Comparison of ENCODE assay signal across 9 cellular contexts in genomic region chr11:57249384-57250319, GRCh38. TPM values are rescaled to one million over a fixed set of nuclear protein-coding genes. Genes with fewer than 3 reads are reported as not detected.
DNase-seq lines count a peak whose midpoint lies in the region; ATAC-seq and TF ChIP-seq lines count a peak whose summit lies in the region.
"Had no signal": no experiment of that assay in that cellular context is flagged by ENCODE, and none has a peak within 500 bp of the region (broad histone marks: within the 10 kb centered on the region; RNA-seq: fewer than 3 reads in every experiment).

No MANE protein-coding gene starts in this region.

- intact Hi-C loops in CD4-positive, alpha-beta memory T cell (cut with micrococcal nuclease), result no loop called here
- intact Hi-C loops in OCI-LY7 (cut with micrococcal nuclease; ENCODE audit: unreplicated experiment) (loop anchor here (1.0 to 10.0 kb wide), 4 partner anchors 133 to 1305 kb away; no protein-coding TSS in a partner anchor), left cardiac atrium (cut with DNase I) (loop anchor here (1.0 to 10.0 kb wide), 4 partner anchors 55 to 409 kb away; no protein-coding TSS in a partner anchor)

- no peaks in the 10 kb centered on the region for H3K36me3 ChIP-seq in CD4-positive, alpha-beta memory T cell (ENCODE audit: insufficient read depth, low read length)
- no peaks in the 10 kb centered on the region for H3K36me3 ChIP-seq in OCI-LY7 (ENCODE audit: insufficient read depth, low read length)

- peak; percentile 63 for ATAC-seq in GM19023 (IDR thresholded peaks at IDR 0.05; ENCODE audit: unreplicated experiment)
- ATAC-seq in HG03442 (IDR thresholded peaks at IDR 0.05; ENCODE audit: unreplicated experiment), result peak; percentile 44
- peak; percentile 58 to 69 for ATAC-seq in left cardiac atrium

- H3K4me3 Mint-ChIP-seq in CD4-positive, alpha-beta memory T cell, result peak overlapping the region in 1 of 8 donors; percentile 39
- H3K4me3 Mint-ChIP-seq: stimulated activated naive CD8-positive, alpha-beta T cell treated with anti-CD3 and anti-CD28 coated beads, Interleukin-15, Interleukin-2, amounts not matched to agents 100 ng/mL and 50 ng/mL, for 24 hours had no signal

- H3K9me3 Mint-ChIP-seq in CD4-positive, alpha-beta memory T cell, result no peaks in the 10 kb centered on the region
- H3K9me3 Mint-ChIP-seq: stimulated activated naive CD8-positive, alpha-beta T cell treated with anti-CD3 and anti-CD28 coated beads, Interleukin-15, Interleukin-2, amounts not matched to agents 100 ng/mL and 50 ng/mL, for 24 hours had no signal

- H3K9me3 ChIP-seq in CD4-positive, alpha-beta memory T cell (ENCODE audit: control insufficient read depth in 1 of 2, low read length in 2 of 2), result no peaks in the 10 kb centered on the region
- H3K9me3 ChIP-seq in OCI-LY7 (ENCODE audit: low read length), result no peaks in the 10 kb centered on the region

- H3K27ac Mint-ChIP-seq in CD4-positive, alpha-beta memory T cell, result no peak overlapping the region
- H3K27ac Mint-ChIP-seq: stimulated activated naive CD8-positive, alpha-beta T cell treated with anti-CD3 and anti-CD28 coated beads, Interleukin-15, Interleukin-2, amounts not matched to agents 100 ng/mL and 50 ng/mL, for 24 hours had no signal

- CTCF ChIA-PET in CD4-positive, alpha-beta memory T cell (lab: Charles Lee; ENCODE audit: partially characterized antibody), result interaction anchor here (0.6 to 3.1 kb wide), 27 partner anchors 9 to 1678 kb away, joined by 3 to 26 read pairs (median 4); partner anchors contain the start of gene APLNR
- CTCF ChIA-PET in OCI-LY7 (lab: Charles Lee; ENCODE audit: unreplicated experiment), result interaction anchor here (1.1 to 1.4 kb wide), 2 partner anchors 10 to 38 kb away, joined by 4 to 5 read pairs; no protein-coding TSS in a partner anchor

- no peaks in the 10 kb centered on the region for H3K36me3 Mint-ChIP-seq in CD4-positive, alpha-beta memory T cell

- no peaks in the 10 kb centered on the region for H4K20me1 ChIP-seq in OCI-LY7 (ENCODE audit: insufficient read depth, low read length)

- no peak overlapping the region for H2AFZ ChIP-seq in OCI-LY7 (ENCODE audit: low read length)

- H3K4me3 ChIP-seq in CD4-positive, alpha-beta memory T cell (ENCODE audit: low read length in 2 of 2), result no peak overlapping the region
- H3K4me3 ChIP-seq in OCI-LY7 (ENCODE audit: low read depth, low read length, poor library complexity, severe bottlenecking), result no peak overlapping the region
- no peak overlapping the region for H3K4me3 ChIP-seq in retinal pigment epithelial cell (ENCODE audit: low read length)

- H3K4me2 ChIP-seq in OCI-LY7 (ENCODE audit: low read length), result no peak overlapping the region

- no peak overlapping the region for H3K27ac ChIP-seq in CD4-positive, alpha-beta memory T cell (ENCODE audit: low read depth, low read length)
- H3K27ac ChIP-seq in OCI-LY7 (ENCODE audit: low read depth, low read length, poor library complexity, severe bottlenecking), result no peak overlapping the region

- peaks cover 17 to 30% of the 10 kb centered on the region in 2 donors for H3K27me3 Mint-ChIP-seq in CD4-positive, alpha-beta memory T cell

- TF ChIP-seq CTCF in OCI-LY7 (conservative IDR thresholded peaks at IDR 0.05; ENCODE audit: low read length) (peak; percentile 88), retinal pigment epithelial cell (conservative IDR thresholded peaks at IDR 0.05; ENCODE audit: low read depth, low read length) (peak; percentile 91)

- no peaks in the 10 kb centered on the region for H3K9me2 ChIP-seq in OCI-LY7 (ENCODE audit: insufficient read depth, low read length)

- no peaks in the 10 kb centered on the region for H3K4me1 ChIP-seq in CD4-positive, alpha-beta memory T cell (ENCODE audit: insufficient read depth, low read length)
- H3K4me1 ChIP-seq in OCI-LY7 (ENCODE audit: insufficient read depth, low read length, poor library complexity, severe bottlenecking), result peaks cover 6% of the 10 kb centered on the region

- no TSS peak for BruUV-seq in OCI-LY7 (replicated peaks; lab: Mats Ljungman, UMichigan)

- POLR2A ChIA-PET in CD4-positive, alpha-beta memory T cell (lab: Charles Lee; ENCODE audit: partially characterized antibody), result no interaction called here
- POLR2A ChIA-PET in OCI-LY7 (lab: Charles Lee), result interaction anchor here (0.6 to 1.1 kb wide), 4 partner anchors 109 to 453 kb away, joined by 3 to 6 read pairs (median 4); no protein-coding TSS in a partner anchor

- peak in 4 of 5 donors; percentile 5 to 17 (median 14) for DNase-seq in CD4-positive, alpha-beta memory T cell
- DNase-seq in OCI-LY7 (ENCODE audit: low spot score) (peak; percentile 59), left cardiac atrium (peak; percentile 70), retinal pigment epithelial cell (ENCODE audit: low read depth) (no peak), GOT3 (lab: John Stamatoyannopoulos, UW) (no peak)
- peak; percentile 46 for DNase-seq in activated naive CD4-positive, alpha-beta T cell treated with anti-CD3 and anti-CD28 coated beads, Interleukin-2, amount 50 U/mL, for 16 hours

- H3K4me1 Mint-ChIP-seq in CD4-positive, alpha-beta memory T cell, result peaks cover 2 to 7% (median 2%) of the 10 kb centered on the region in 4 donors

- H3K79me2 ChIP-seq in OCI-LY7 (ENCODE audit: insufficient read depth, low read depth, low read length), result no peaks in the 10 kb centered on the region

- H3K27me3 ChIP-seq in CD4-positive, alpha-beta memory T cell (ENCODE audit: insufficient read depth, low read length), result peaks cover 3% of the 10 kb centered on the region

RNA-seq across cellular contexts. Expression of gene APLNR, which starts 12.6 kb away (rescaled TPM):
- not detected for total RNA-seq in CD4-positive, alpha-beta memory T cell
- polyA plus RNA-seq in CD4-positive, alpha-beta memory T cell, result not detected
- total RNA-seq in OCI-LY7 (2014; rRNA removed; shearing (Covaris generic)), result not detected in 2 replicates
- total RNA-seq in OCI-LY7 (2022) (not detected in 2 replicates), left cardiac atrium (10 to 100 TPM; 20.2 to 21.6 TPM)

Comparison
In these comparisons a context has a peak if more than half of its experiments do, and no peak if none do; other contexts are left out.
1. DNase-seq: peak in CD4-positive, alpha-beta memory T cell (4 of 5), OCI-LY7 (single experiment), activated naive CD4-positive, alpha-beta T cell treated with anti-CD3 and anti-CD28 coated beads, Interleukin-2, amount 50 U/mL, for 16 hours (single experiment) and left cardiac atrium (single experiment); none in retinal pigment epithelial cell (single experiment) and GOT3 (single experiment).
2. RNA of gene APLNR, which starts 12.6 kb away (total RNA-seq): 20.2 to 21.6 TPM in left cardiac atrium; not detected in CD4-positive, alpha-beta memory T cell and not detected in OCI-LY7; every median in the first group is over 10 times any median in the second.
3. Peak in every context shown above with its lines, with median percentiles within 50 percentile points of each other: ATAC-seq.